22 cellular contexts compared by ENCODE assay signal in genomic region chr1:53693361-53693760, GRCh38. TPM values are rescaled to one million over a fixed set of nuclear protein-coding genes. Genes with fewer than 3 reads are reported as not detected.
DNase-seq lines count a peak whose midpoint lies in the region; ATAC-seq, FAIRE-seq and TF ChIP-seq lines count a peak whose summit lies in the region.
"Had no signal": no experiment of that assay in that cellular context is flagged by ENCODE, and none has a peak within 500 bp of the region (broad histone marks: within the 10 kb centered on the region; RNA-seq: fewer than 3 reads in every experiment).

No MANE protein-coding gene starts in this region.

- no peaks in the 10 kb centered on the region for H3K36me3 ChIP-seq in MG63
- H3K36me3 ChIP-seq in osteoblast (ENCODE audit: insufficient read depth, low read length): no peaks in the 10 kb centered on the region

- peak; percentile 12 for TF ChIP-seq CTCF in chondrocyte (IDR thresholded peaks at IDR 0.05)
- TF ChIP-seq CTCF in osteoblast (IDR thresholded peaks at IDR 0.05; ENCODE audit: extremely low read depth, low read depth, low read length): no peak

- ATAC-seq in HG03097 (IDR thresholded peaks at IDR 0.05; ENCODE audit: low FRiP score, unreplicated experiment): no peak
- ATAC-seq: PC-3 had no signal

- H3K4me2 ChIP-seq in osteoblast (ENCODE audit: insufficient read depth, low read length): no peak overlapping the region

- no peak overlapping the region for H2AFZ ChIP-seq in osteoblast (ENCODE audit: low read length)

- H3K79me2 ChIP-seq in osteoblast (ENCODE audit: insufficient read depth, low read length): peaks cover 7% of the 10 kb centered on the region

- no peak overlapping the region for H3K4me3 ChIP-seq in MG63
- no peak overlapping the region for H3K4me3 ChIP-seq in osteoblast (ENCODE audit: insufficient read depth, low read length)

- no peak overlapping the region for H3K4me3 Mint-ChIP-seq in chondrocyte (ENCODE audit: unreplicated experiment)
- H3K4me3 Mint-ChIP-seq: B cell had no signal

- H3K4me1 ChIP-seq in osteoblast (ENCODE audit: insufficient read depth, low read length): peaks cover 8% of the 10 kb centered on the region

- H3K36me3 Mint-ChIP-seq in chondrocyte (ENCODE audit: low read depth): no peaks in the 10 kb centered on the region

- no peak overlapping the region for H3K27ac ChIP-seq in osteoblast (ENCODE audit: low read depth, low read length)
- H3K27ac ChIP-seq: RWPE1 had no signal

- peak overlapping the region; percentile 51 for H3K27ac Mint-ChIP-seq in chondrocyte (ENCODE audit: unreplicated experiment)
- H3K27ac Mint-ChIP-seq: B cell had no signal

- H3K27me3 ChIP-seq in MG63 (no peaks in the 10 kb centered on the region), osteoblast (ENCODE audit: insufficient read depth, low read length) (no peaks in the 10 kb centered on the region)

- H3K4me1 Mint-ChIP-seq in chondrocyte (ENCODE audit: low read depth): peaks cover 92% of the 10 kb centered on the region
- H3K4me1 Mint-ChIP-seq: B cell had no signal

- DNase-seq in ELR (ENCODE audit: low read depth) (peak; percentile 22), MG63 (peak; percentile 34), chondrocyte (ENCODE audit: low spot score) (no peak), osteoblast (ENCODE audit: insufficient read length, low spot score, missing footprints) (peak; percentile 83), NCI-H748 (lab: John Stamatoyannopoulos, UW; ENCODE audit: unreplicated experiment) (no peak), H54 (ENCODE audit: insufficient read length, low spot score) (no peak), NCI-H1105 treated with DMSO at 0.1 percent for 48 hours (lab: John Stamatoyannopoulos, UW) (no peak)
- DNase-seq: ACHN, DMS 273 treated with DMSO at 0.1 percent for 48 hours, HCEC 1CT, Kasumi-1, NCI-H1105, NCI-H1694 treated with DMSO at 0.1 percent for 48 hours, NCI-H748 treated with DMSO at 0.1 percent for 48 hours, PC-3, SIG-M5 had no signal

- no peaks in the 10 kb centered on the region for H3K9me3 Mint-ChIP-seq in chondrocyte (ENCODE audit: low read depth)

- H3K9me3 ChIP-seq in MG63 (no peaks in the 10 kb centered on the region), osteoblast (ENCODE audit: low read depth, low read length) (no peaks in the 10 kb centered on the region)

- peaks cover 62% of the 10 kb centered on the region for H4K20me1 ChIP-seq in osteoblast (ENCODE audit: insufficient read depth, low read length)

- no peak for TF ChIP-seq POLR2A in H54 (IDR thresholded peaks at IDR 0.05; ENCODE audit: low read depth, low read length)

- no peak for FAIRE-seq in H54 (lab: Jason Lieb, UNC)
- FAIRE-seq: GM12892, GM18507 had no signal

- H3K27me3 Mint-ChIP-seq in chondrocyte (ENCODE audit: low read depth): no peaks in the 10 kb centered on the region

RNA-seq across cellular contexts. Expression of gene GLIS1, which starts 45.6 kb away (rescaled TPM):
- 1.4 TPM in 1 of 2 replicates, not detected in the other for total RNA-seq in MG63 (2014; rRNA removed; shearing (Covaris generic); ENCODE audit: low replicate concordance)
- total RNA-seq in chondrocyte (17.3 to 36.2 TPM (median 17.4 TPM) in 3 replicates), osteoblast (2.4 and 2.9 TPM in 2 replicates)
- total RNA-seq: B cell; T-helper 1 cell treated with Interleukin-12 subunit alpha and Interleukin-12 subunit beta and Interleukin-4 antibody, amounts not matched to agents 30 ng/mL and 1 ng/mL, for 36 hours had no signal

Comparison
In these comparisons a context has a peak if more than half of its experiments do, and no peak if none do; other contexts are left out.
1. DNase-seq: peak in ELR (single experiment), MG63 (single experiment) and osteoblast (single experiment); none in chondrocyte (single experiment), NCI-H748 (single experiment), H54 (single experiment) and NCI-H1105 treated with DMSO at 0.1 percent for 48 hours (single experiment).